8 cellular contexts compared by ENCODE assay signal in the genomic region with DNA sequence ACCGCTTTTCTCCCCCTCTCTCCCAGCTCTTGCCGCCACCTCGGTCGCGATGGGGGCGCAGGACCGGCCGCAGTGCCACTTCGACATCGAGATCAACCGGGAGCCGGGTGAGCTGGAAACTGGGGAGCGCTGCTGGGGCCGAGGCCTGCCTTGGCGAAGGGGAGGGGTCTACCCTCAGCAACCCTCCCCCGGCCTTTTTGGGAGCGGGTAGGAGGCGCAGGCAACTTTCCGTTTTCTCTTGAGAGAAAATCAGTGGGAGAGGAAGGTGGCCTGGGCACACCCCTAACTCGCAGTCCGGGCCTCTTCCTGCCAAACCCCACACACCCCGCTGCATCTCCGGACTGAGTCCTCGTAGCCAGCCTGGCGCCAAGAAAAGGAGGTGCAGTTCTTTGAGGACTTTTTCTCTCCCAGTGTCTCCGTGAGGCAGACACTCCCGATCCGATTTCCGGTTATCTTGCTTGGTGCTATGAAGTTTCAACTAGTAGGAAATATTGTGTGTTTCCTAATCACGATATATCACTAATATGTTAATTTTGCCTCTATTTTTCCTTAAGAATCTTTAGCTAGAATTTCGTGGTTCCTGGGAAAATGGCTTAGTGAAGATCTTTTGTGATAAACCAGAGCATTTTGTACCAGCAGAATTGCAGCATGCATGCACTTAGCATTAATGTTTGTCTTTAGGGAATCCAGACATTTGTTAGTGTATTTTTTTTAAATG. TPM values are rescaled to one million over a fixed set of nuclear protein-coding genes. Genes with fewer than 3 reads are reported as not detected.
DNase-seq lines count a peak whose midpoint lies in the region; ATAC-seq, FAIRE-seq and TF ChIP-seq lines count a peak whose summit lies in the region.

No MANE protein-coding gene starts in this region.

- ATAC-seq in GM19324 (IDR thresholded peaks at IDR 0.05; ENCODE audit: low FRiP score, unreplicated experiment): peak; percentile 12
- ATAC-seq in HG03457 (IDR thresholded peaks at IDR 0.05; ENCODE audit: unreplicated experiment): peak; percentile 23
- ATAC-seq in GM12878: peak; percentile 59

- RAD21 ChIA-PET in GM12878 (lab: Charles Lee; ENCODE audit: unreplicated experiment): interaction anchor here (1.0 to 3.8 kb wide), 6 partner anchors 10 to 580 kb away, joined by 3 to 32 read pairs (median 10); partner anchors contain the start of genes SEC22C and SS18L2

- intact Hi-C loops in Calu3 (cut with micrococcal nuclease; ENCODE audit: unreplicated experiment): no loop called here
- intact Hi-C loops in GM12878 (cut with micrococcal nuclease; ENCODE audit: unreplicated experiment): loop anchor here (1.0 kb wide), 1 partner anchor 11 kb away; the partner anchor contains the start of gene SS18L2
- intact Hi-C loops in sigmoid colon (cut with DNase I): loop anchor here (2.0 kb wide), 2 partner anchors 52 to 144 kb away; partner anchors contain the start of gene ZBTB47

- DNase-seq in Calu3 (peak; percentile 58), SJCRH30 (peak; percentile 61 to 67), GM12878 (ENCODE audit: low read depth, low spot score) (no peak), sigmoid colon (peak; percentile 89), COR-L47 (lab: John Stamatoyannopoulos, UW) (no peak)

- FAIRE-seq in GM12878 (lab: Jason Lieb, UNC): peak; percentile 52

- H3K4me1 ChIP-seq in SJCRH30: no peaks in the 10 kb centered on the region
- H3K4me1 ChIP-seq in GM12878 (ENCODE audit: control insufficient read depth, insufficient read depth, low read length): peaks cover 3% of the 10 kb centered on the region; the same call in 1 of the 2 replicates
- peaks cover 0 to 35% (median 32%) of the 10 kb centered on the region in 4 donors for H3K4me1 ChIP-seq in sigmoid colon

- H3K4me3 Mint-ChIP-seq in Calu3 (ENCODE audit: low read depth, unreplicated experiment): peak overlapping the region; percentile 80

- WGBS in GM12878 (ENCODE audit: insufficient coverage, insufficient replicate concordance, low lambda C conversion rate, missing lambda C conversion rate): under 1% methylated on average over 29 of the region's 31 CpGs
- WGBS in sigmoid colon, 2 donors: 0 to 1% methylated on average over 31 of the region's 31 CpGs

- H3K27me3 Mint-ChIP-seq in Calu3 (ENCODE audit: unreplicated experiment): no peaks in the 10 kb centered on the region

- TF ChIP-seq CTCF in Calu3 (IDR thresholded peaks at IDR 0.05; ENCODE audit: unreplicated experiment) (no peak), GM12878 (IDR thresholded peaks at IDR 0.05 in 2 of 3, conservative IDR thresholded peaks at IDR 0.05 in 1 of 3; ENCODE audit: control insufficient read depth in 2 of 3, extremely low read depth in 1 of 3, insufficient read depth in 1 of 3, low read depth in 3 of 3, low read length in 3 of 3) (no peak), sigmoid colon (IDR thresholded peaks at IDR 0.05) (peak; percentile 11 to 51 (median 28))

- SMC1A ChIA-PET in GM12878 (lab: Charles Lee; ENCODE audit: uncharacterized antibody, unreplicated experiment): interaction anchor here (0.7 to 3.9 kb wide), 8 partner anchors 10 to 354 kb away, joined by 3 to 31 read pairs (median 4); partner anchors contain the start of gene SEC22C

- CTCF ChIA-PET in Calu3 (lab: Charles Lee): interaction anchor here (0.6 to 1.3 kb wide), 4 partner anchors 13 to 521 kb away, joined by 3 to 5 read pairs (median 3); no protein-coding TSS in a partner anchor
- CTCF ChIA-PET in GM12878 (lab: Yijun Ruan, JAX): interaction anchor here (0.6 to 4.0 kb wide), 8 partner anchors 11 to 48 kb away, joined by 3 to 41 read pairs (median 6); partner anchors contain the start of genes SEC22C and SS18L2

- H3K27ac ChIP-seq in SJCRH30: peak overlapping the region; percentile 88
- H3K27ac ChIP-seq in GM12878 (ENCODE audit: control insufficient read depth, insufficient read depth): peak overlapping the region; percentile 95
- peak overlapping the region; percentile 94 to 98 (median 96) for H3K27ac ChIP-seq in sigmoid colon

- no peak for TF ChIP-seq RAD21 in GM12878 (IDR thresholded peaks at IDR 0.05; ENCODE audit: insufficient read depth, low read depth, low read length)

- POLR2A ChIA-PET in GM12878 (lab: Charles Lee): interaction anchor here (1.5 to 4.3 kb wide), 6 partner anchors 10 to 52 kb away, joined by 7 to 69 read pairs (median 14); partner anchors contain the start of genes SEC22C, SS18L2 and ZBTB47

- H4K20me1 ChIP-seq in GM12878 (ENCODE audit: control insufficient read depth, insufficient read depth): no peaks in the 10 kb centered on the region

- no peak for TF ChIP-seq EP300 in GM12878 (IDR thresholded peaks at IDR 0.05; ENCODE audit: borderline replicate concordance in 1 of 2, control insufficient read depth in 1 of 2, low read depth in 2 of 2, low read length in 2 of 2)
- TF ChIP-seq EP300 in sigmoid colon (IDR thresholded peaks at IDR 0.05): no peak

- H3K4me1 Mint-ChIP-seq in Calu3 (ENCODE audit: low read depth, unreplicated experiment): peaks cover 18% of the 10 kb centered on the region

- peaks cover 54% of the 10 kb centered on the region for H3K79me2 ChIP-seq in GM12878 (ENCODE audit: control insufficient read depth, insufficient read depth, low read length)

- peak overlapping the region; percentile 74 for H2AFZ ChIP-seq in GM12878 (ENCODE audit: control insufficient read depth, low read depth, low read length)

- H3K27me3 ChIP-seq in SJCRH30 (no peaks in the 10 kb centered on the region), GM12878 (replicated peaks in 1 of 2; ENCODE audit: control insufficient read depth in 2 of 2, insufficient read depth in 2 of 2, low read length in 1 of 2) (no peaks in the 10 kb centered on the region), sigmoid colon (no peaks in the 10 kb centered on the region)

- H3K9me3 Mint-ChIP-seq in Calu3 (ENCODE audit: low read depth, unreplicated experiment): no peaks in the 10 kb centered on the region

- BruUV-seq in Calu3 (replicated peaks; lab: Mats Ljungman, UMichigan): no TSS peak
- no TSS peak for BruUV-seq in GM12878 (replicated peaks; lab: Mats Ljungman, UMichigan)

- peaks cover 44% of the 10 kb centered on the region for H3K36me3 Mint-ChIP-seq in Calu3 (ENCODE audit: insufficient read depth, unreplicated experiment)

- H3K9me3 ChIP-seq in SJCRH30 (replicated peaks) (no peaks in the 10 kb centered on the region), GM12878 (replicated peaks; ENCODE audit: control insufficient read depth, insufficient read depth, low read length) (no peaks in the 10 kb centered on the region; the same call in 1 of the 3 replicates), sigmoid colon (no peaks in the 10 kb centered on the region)

- H3K36me3 ChIP-seq in SJCRH30: no peaks in the 10 kb centered on the region
- no peaks in the 10 kb centered on the region; a peak in 1 of 4 replicates for H3K36me3 ChIP-seq in GM12878 (ENCODE audit: control insufficient read depth in 2 of 2, insufficient read depth in 2 of 2, low read length in 1 of 2)
- H3K36me3 ChIP-seq in sigmoid colon: peaks cover 0 to 5% (median 5%) of the 10 kb centered on the region in 4 donors

- no peak; the same call in 1 of the 2 replicates for TF ChIP-seq POLR2A in GM12878 (IDR thresholded peaks at IDR 0.05; ENCODE audit: low read depth, low read length)
- peak in 1 of 2 donors; percentile 24 for TF ChIP-seq POLR2A in sigmoid colon (IDR thresholded peaks at IDR 0.05)

- H3K4me3 ChIP-seq in SJCRH30 (peak overlapping the region; percentile 90), GM12878 (peak overlapping the region; percentile 97), iPS-11a (ENCODE audit: low read depth, low read length) (peak overlapping the region; percentile 85), sigmoid colon (peak overlapping the region; percentile 70 to 89 (median 86))

- in situ Hi-C loops in GM12878 (cut with MboI): no loop called here

- H3K9ac ChIP-seq in GM12878 (ENCODE audit: control insufficient read depth, insufficient read depth, low read length): peak overlapping the region; percentile 96

- H3K4me2 ChIP-seq in GM12878 (ENCODE audit: control insufficient read depth, insufficient read depth): peak overlapping the region; percentile 66

- peak overlapping the region; percentile 90 for H3K27ac Mint-ChIP-seq in Calu3 (ENCODE audit: unreplicated experiment)

RNA-seq across cellular contexts. Expression of gene NKTR, which starts 0.6 kb away (rescaled TPM):
- total RNA-seq in Calu3 (2022) (61.3 and 70.0 TPM in 2 replicates), GM12878 (2014; rRNA removed) (59.6 and 72.6 TPM in 2 replicates), GM12878 (2014; rRNA removed; fragmentation: Illumina TruSeq; extraction: Trizol) (77.5 and 84.0 TPM in 2 replicates), GM12878 (2021) (45.0 and 51.1 TPM in 2 replicates), sigmoid colon (100 to 1,000 TPM in 1 of 4 donors, 10 to 100 TPM in 3; 81.3 to 130 (median 84.4) TPM)
- 25.9 and 40.6 TPM in 2 replicates for total RNA-seq in SJCRH30 (2014; rRNA removed; shearing (Covaris generic))
- 778 and 789 TPM in 2 replicates for total RNA-seq in GM12878 (2013; cell fraction: nucleolus; rRNA removed)
- 36.3 TPM for polyA plus RNA-seq in GM12878 (2011; ENCODE audit: low read depth)
- polyA plus RNA-seq in GM12878 (2011; rRNA removed) (87.0 and 148 TPM in 2 replicates), GM12878 (2014; fragmentation: Illumina TruSeq; extraction: Trizol) (91.9 and 128 TPM in 2 replicates), GM12878 (2014; fragmentation: Nextera tagmentation; extraction: Ambion mirVana) (10 to 100 TPM; 15.3 to 27.8 TPM), GM12878 (2014; rRNA removed) (62.6 and 73.7 TPM in 2 replicates), GM12878 (2016; fragmentation: Nextera tagmentation; extraction: Ambion mirVana) (10 to 100 TPM; 40.0 to 46.0 TPM), sigmoid colon (10 to 100 TPM in 1 of 3 donors, 1 to 10 TPM in 2; 1.8 to 27.9 (median 2.5) TPM)
- 19.4 and 23.0 TPM in 2 replicates for polyA plus RNA-seq in GM12878 (2011; cell fraction: cytosol; rRNA removed)
- 209 and 223 TPM in 2 replicates for polyA plus RNA-seq in GM12878 (2011; cell fraction: nucleus; rRNA removed)
- polyA plus RNA-seq in GM12878 (2012): 50.3 and 54.0 TPM in 2 replicates
- 49.7 and 59.7 TPM in 2 replicates for polyA minus RNA-seq in GM12878 (2011; rRNA and poly(A)+ RNA removed)
- polyA minus RNA-seq in GM12878 (2011; cell fraction: cytosol; rRNA and poly(A)+ RNA removed): 14.8 and 23.2 TPM in 2 replicates
- 129 and 184 TPM in 2 replicates for polyA minus RNA-seq in GM12878 (2011; cell fraction: nucleus; rRNA and poly(A)+ RNA removed)

RNA-seq across cellular contexts. Expression of gene SS18L2, which starts 10.5 kb away (rescaled TPM):
- total RNA-seq in Calu3 (2022) (23.7 and 25.3 TPM in 2 replicates), GM12878 (2014; rRNA removed) (80.4 and 82.2 TPM in 2 replicates), GM12878 (2014; rRNA removed; fragmentation: Illumina TruSeq; extraction: Trizol) (58.5 and 65.2 TPM in 2 replicates), GM12878 (2021) (60.6 and 61.0 TPM in 2 replicates), sigmoid colon (10 to 100 TPM in 2 of 4 donors, 1 to 10 TPM in 2; 9.1 to 27.0 (median 12.8) TPM)
- total RNA-seq in SJCRH30 (2014; rRNA removed; shearing (Covaris generic)): 36.6 and 38.5 TPM in 2 replicates
- 10.6 and 11.8 TPM in 2 replicates for total RNA-seq in GM12878 (2013; cell fraction: nucleolus; rRNA removed)
- polyA plus RNA-seq in GM12878 (2011; ENCODE audit: low read depth): 118 TPM
- polyA plus RNA-seq in GM12878 (2011; rRNA removed) (137 and 199 TPM in 2 replicates), GM12878 (2014; fragmentation: Illumina TruSeq; extraction: Trizol) (80.7 and 96.7 TPM in 2 replicates), GM12878 (2014; fragmentation: Nextera tagmentation; extraction: Ambion mirVana) (100 to 1,000 TPM; 293 to 375 TPM), GM12878 (2014; rRNA removed) (85.4 and 97.5 TPM in 2 replicates), GM12878 (2016; fragmentation: Nextera tagmentation; extraction: Ambion mirVana) (100 to 1,000 TPM; 181 to 193 TPM), sigmoid colon (10 to 100 TPM; 36.6 to 67.3 (median 41.5) TPM)
- 56.8 and 60.7 TPM in 2 replicates for polyA plus RNA-seq in GM12878 (2011; cell fraction: cytosol; rRNA removed)
- 35.1 and 38.9 TPM in 2 replicates for polyA plus RNA-seq in GM12878 (2011; cell fraction: nucleus; rRNA removed)
- polyA plus RNA-seq in GM12878 (2012): 77.2 and 92.3 TPM in 2 replicates
- polyA minus RNA-seq in GM12878 (2011; rRNA and poly(A)+ RNA removed): 23.4 and 38.6 TPM in 2 replicates
- 10.7 and 22.6 TPM in 2 replicates for polyA minus RNA-seq in GM12878 (2011; cell fraction: cytosol; rRNA and poly(A)+ RNA removed)
- polyA minus RNA-seq in GM12878 (2011; cell fraction: nucleus; rRNA and poly(A)+ RNA removed): 16.4 and 19.8 TPM in 2 replicates

RNA-seq across cellular contexts. Expression of gene SEC22C, which starts 19.4 kb away (rescaled TPM):
- total RNA-seq in Calu3 (2022) (32.1 and 42.3 TPM in 2 replicates), GM12878 (2014; rRNA removed) (45.0 and 56.6 TPM in 2 replicates), GM12878 (2014; rRNA removed; fragmentation: Illumina TruSeq; extraction: Trizol) (41.0 and 44.9 TPM in 2 replicates), GM12878 (2021) (35.8 and 36.2 TPM in 2 replicates), sigmoid colon (10 to 100 TPM; 48.5 to 89.2 (median 57.2) TPM)
- 24.8 and 27.2 TPM in 2 replicates for total RNA-seq in SJCRH30 (2014; rRNA removed; shearing (Covaris generic))
- 49.4 and 57.2 TPM in 2 replicates for total RNA-seq in GM12878 (2013; cell fraction: nucleolus; rRNA removed)
- 18.2 TPM for polyA plus RNA-seq in GM12878 (2011; ENCODE audit: low read depth)
- polyA plus RNA-seq in GM12878 (2011; rRNA removed) (29.6 and 31.1 TPM in 2 replicates), GM12878 (2014; fragmentation: Illumina TruSeq; extraction: Trizol) (39.5 and 47.5 TPM in 2 replicates), GM12878 (2014; fragmentation: Nextera tagmentation; extraction: Ambion mirVana) (10 to 100 TPM; 15.6 to 19.3 TPM), GM12878 (2014; rRNA removed) (38.6 and 44.4 TPM in 2 replicates), GM12878 (2016; fragmentation: Nextera tagmentation; extraction: Ambion mirVana) (10 to 100 TPM; 46.0 to 47.0 TPM), sigmoid colon (10 to 100 TPM in 2 of 3 donors, 1 to 10 TPM in 1; 8.4 to 18.2 (median 11.3) TPM)
- 25.3 and 26.2 TPM in 2 replicates for polyA plus RNA-seq in GM12878 (2011; cell fraction: cytosol; rRNA removed)
- polyA plus RNA-seq in GM12878 (2011; cell fraction: nucleus; rRNA removed): 17.2 and 19.9 TPM in 2 replicates
- 19.5 and 21.3 TPM in 2 replicates for polyA plus RNA-seq in GM12878 (2012)
- polyA minus RNA-seq in GM12878 (2011; rRNA and poly(A)+ RNA removed): 21.8 and 21.9 TPM in 2 replicates
- 6.8 and 10.2 TPM in 2 replicates for polyA minus RNA-seq in GM12878 (2011; cell fraction: cytosol; rRNA and poly(A)+ RNA removed)
- polyA minus RNA-seq in GM12878 (2011; cell fraction: nucleus; rRNA and poly(A)+ RNA removed): 4.8 and 8.6 TPM in 2 replicates

RNA-seq across cellular contexts. Expression of gene ZBTB47, which starts 52.4 kb away (rescaled TPM):
- total RNA-seq in Calu3 (2022) (6.0 and 7.2 TPM in 2 replicates), GM12878 (2014; rRNA removed) (3.1 TPM in 2 replicates), GM12878 (2014; rRNA removed; fragmentation: Illumina TruSeq; extraction: Trizol) (1.0 TPM in 2 replicates), GM12878 (2021) (3.1 and 3.4 TPM in 2 replicates), sigmoid colon (10 to 100 TPM; 34.9 to 74.8 (median 56.9) TPM)
- total RNA-seq in SJCRH30 (2014; rRNA removed; shearing (Covaris generic)): 3.5 and 4.0 TPM in 2 replicates
- total RNA-seq in GM12878 (2013; cell fraction: nucleolus; rRNA removed): 6.0 and 7.1 TPM in 2 replicates
- polyA plus RNA-seq in GM12878 (2011; ENCODE audit: low read depth): 0.79 TPM
- polyA plus RNA-seq in GM12878 (2011; rRNA removed) (0.37 and 0.92 TPM in 2 replicates), GM12878 (2014; fragmentation: Illumina TruSeq; extraction: Trizol) (0.49 and 1.1 TPM in 2 replicates), GM12878 (2014; fragmentation: Nextera tagmentation; extraction: Ambion mirVana) (under 1 TPM in 1 of 2 experiments, not detected in 1; 0.04 TPM), GM12878 (2014; rRNA removed) (2.0 and 2.3 TPM in 2 replicates), GM12878 (2016; fragmentation: Nextera tagmentation; extraction: Ambion mirVana) (under 1 TPM; 0.06 to 0.12 TPM), sigmoid colon (10 to 100 TPM in 1 of 3 donors, 1 to 10 TPM in 2; 6.2 to 21.0 (median 9.5) TPM)
- 1.1 and 1.6 TPM in 2 replicates for polyA plus RNA-seq in GM12878 (2011; cell fraction: cytosol; rRNA removed)
- 4.2 and 4.7 TPM in 2 replicates for polyA plus RNA-seq in GM12878 (2011; cell fraction: nucleus; rRNA removed)
- 1.7 and 2.0 TPM in 2 replicates for polyA plus RNA-seq in GM12878 (2012)
- 1.7 and 3.1 TPM in 2 replicates for polyA minus RNA-seq in GM12878 (2011; rRNA and poly(A)+ RNA removed)
- polyA minus RNA-seq in GM12878 (2011; cell fraction: cytosol; rRNA and poly(A)+ RNA removed): 0.67 and 0.73 TPM in 2 replicates
- 1.9 and 4.0 TPM in 2 replicates for polyA minus RNA-seq in GM12878 (2011; cell fraction: nucleus; rRNA and poly(A)+ RNA removed)

Comparison
In these comparisons a context has a peak if more than half of its experiments do, and no peak if none do; other contexts are left out.
1. DNase-seq: peak in Calu3 (single experiment), SJCRH30 (2 of 2) and sigmoid colon (single experiment); none in GM12878 (single experiment) and COR-L47 (single experiment).
2. CTCF ChIP-seq: peak in sigmoid colon (4 of 4); none in Calu3 (single experiment) and GM12878 (0 of 3).
3. Peak in every context shown above with its lines, with median percentiles within 50 percentile points of each other: ATAC-seq, H3K27ac ChIP-seq and H3K4me3 ChIP-seq.